In the genomic region with DNA sequence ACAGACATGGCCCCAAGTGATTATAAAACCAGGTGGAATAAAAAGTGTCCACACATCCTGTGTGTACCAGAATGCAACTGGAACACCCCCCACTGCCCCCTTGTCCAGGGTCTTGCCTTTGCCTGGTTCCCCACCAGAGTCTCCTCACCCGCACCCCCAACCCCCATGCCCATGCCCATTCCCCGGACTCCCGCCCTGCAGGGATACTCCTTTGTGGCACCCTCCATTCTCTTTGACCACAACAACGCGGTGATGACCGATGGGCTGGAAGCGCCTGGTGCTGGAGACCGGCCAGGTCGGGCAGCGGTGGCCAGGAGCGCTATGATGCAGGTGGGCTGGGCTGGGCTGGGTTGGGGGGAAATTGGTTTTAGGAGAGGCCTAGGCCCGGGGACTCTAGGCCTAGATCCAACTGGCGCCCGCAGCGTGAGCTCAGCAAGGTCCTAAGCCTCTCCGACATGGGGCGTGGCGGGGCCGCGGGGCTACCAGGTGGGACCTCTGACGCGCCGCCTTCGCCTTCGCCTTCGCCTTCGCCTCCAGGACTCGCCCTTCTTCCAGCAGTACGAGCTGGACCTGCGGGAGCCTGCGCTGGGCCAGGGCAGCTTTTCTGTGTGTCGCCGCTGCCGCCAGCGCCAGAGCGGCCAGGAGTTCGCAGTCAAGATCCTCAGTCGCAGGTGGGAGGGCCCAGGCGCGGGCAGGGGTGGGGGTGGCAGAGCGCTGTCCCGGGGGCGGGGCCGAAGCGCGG, we compare ENCODE assay signal across 30 cellular contexts.
"Had no signal": no experiment of that assay in that cellular context is flagged by ENCODE, and none has a peak within 500 bp of the region (broad histone marks: within the 10 kb centered on the region; RNA-seq: fewer than 3 reads in every experiment).

No MANE protein-coding gene starts in this region.

- H3K9me3 ChIP-seq: MG63, Peyer's patch, SK-N-SH had no signal

- H3K27me3 ChIP-seq: MG63, Peyer's patch, SJSA1 had no signal

- H3K27ac ChIP-seq: Peyer's patch, SJSA1 had no signal

- H3K4me2 ChIP-seq: SK-N-SH had no signal

- H3K9ac ChIP-seq: SK-N-SH had no signal

- H3K4me3 ChIP-seq: MG63, Peyer's patch, SJSA1 had no signal

- ATAC-seq: activated CD4-positive, alpha-beta T cell treated with anti-CD3 and anti-CD28 coated beads for 36 hours; activated CD4-positive, CD25-positive, alpha-beta regulatory T cell treated with anti-CD3 and anti-CD28 coated beads, Interleukin-2, amount 50 U/mL, for 24 hours; activated CD8-positive, alpha-beta T cell treated with anti-CD3 and anti-CD28 coated beads, Interleukin-2, amount 10 ng/mL, durations not matched to agents 7 days and 5 days; activated naive CD4-positive, alpha-beta T cell treated with anti-CD3 and anti-CD28 coated beads, Interleukin-2, amount 50 U/mL, for 72 hours; activated naive CD8-positive, alpha-beta T cell treated with anti-CD3 and anti-CD28 coated beads, Interleukin-2, amount 50 U/mL, for 24 hours; PC-3; WTC11 had no signal

- FAIRE-seq: bronchial epithelial cell had no signal

- DNase-seq: activated CD4-positive, alpha-beta T cell treated with anti-CD3 and anti-CD28 coated beads for 36 hours; activated CD4-positive, alpha-beta T cell treated with anti-CD3 and anti-CD28 coated beads, Interleukin-2, amount 10 ng/mL, durations not matched to agents 7 days and 5 days; activated CD4-positive, alpha-beta T cell treated with anti-CD3 and anti-CD28 coated beads, Interleukin-2, amount 50 U/mL, for 48 hours; activated CD8-positive, alpha-beta T cell treated with anti-CD3 and anti-CD28 coated beads, Interleukin-2, amount 10 ng/mL, durations not matched to agents 7 days and 5 days; activated gamma-delta T cell treated with Interleukin-2 at 50 U/mL for 16 hours; activated naive CD4-positive, alpha-beta T cell treated with anti-CD3 and anti-CD28 coated beads for 36 hours; activated naive CD8-positive, alpha-beta T cell treated with anti-CD3 and anti-CD28 coated beads, Interleukin-2, amount 50 U/mL, for 24 hours; activated T-cell treated with anti-CD3 and anti-CD28 coated beads, Interleukin-2, amount 50 U/mL, for 24 hours; anterior cingulate cortex; caudate nucleus; cerebellar nuclear complex; Kasumi-1; MG63; NCI-H1092; NCI-H1436 treated with DMSO at 0.1 percent for 48 hours; NCI-H1694 treated with DMSO at 0.1 percent for 48 hours; NCI-H2029; NCI-H345; NCI-H524 treated with DMSO at 0.1 percent for 48 hours; NK-92 treated with Interleukin-12 subunit alpha and Interleukin-12 subunit beta, amount 100 ng/mL, for 24 hours; PC-3; Peyer's patch; RPMI8226; SHP77 treated with DMSO at 0.1 percent for 48 hours; SK-N-SH had no signal
